8 cellular contexts compared by ENCODE assay signal in genomic region chr19:18294467-18294864, GRCh38. TPM values are rescaled to one million over a fixed set of nuclear protein-coding genes. Genes with fewer than 3 reads are reported as not detected.
A peak's percentile ranks its signal among the peaks of the same experiment; 100 is the strongest.
DNase-seq lines count a peak whose midpoint lies in the region; ATAC-seq and TF ChIP-seq lines count a peak whose summit lies in the region.

No MANE protein-coding gene starts in this region.

- no peaks in the 10 kb centered on the region for H3K27me3 Mint-ChIP-seq in T-helper 1 cell treated with Interleukin-12 subunit alpha and Interleukin-12 subunit beta and Interleukin-4 antibody, amounts not matched to agents 30 μg/mL and 1 μg/mL, for 36 hours (ENCODE audit: low read depth)
- H3K27me3 Mint-ChIP-seq in naive B cell: no peaks in the 10 kb centered on the region

- whole genome bisulfite sequencing in adrenal gland, 4 donors: 63 to 88% (median 68%) methylated on average over 3 to 9 of the region's 9 CpGs

- no peaks in the 10 kb centered on the region for H3K36me3 ChIP-seq in adrenal gland (replicated peaks in 1 of 2)

- H3K9me3 ChIP-seq in adrenal gland (replicated peaks in 1 of 3): no peaks in the 10 kb centered on the region

- TF ChIP-seq POLR2A in adrenal gland (IDR thresholded peaks at IDR 0.05): peak in 1 of 2 donors; percentile 5

- peaks cover 4% of the 10 kb centered on the region for H3K9me3 Mint-ChIP-seq in T-helper 1 cell treated with Interleukin-12 subunit alpha and Interleukin-12 subunit beta and Interleukin-4 antibody, amounts not matched to agents 30 μg/mL and 1 μg/mL, for 36 hours
- peaks cover 0 to 5% (median 0%) of the 10 kb centered on the region in 7 donors for H3K9me3 Mint-ChIP-seq in naive B cell

- intact Hi-C loops in adrenal gland (cut with DNase I): no loop called here
- intact Hi-C loops in sciatic nerve (cut with DNase I): no loop called here

- H3K27ac Mint-ChIP-seq in T-helper 1 cell treated with Interleukin-12 subunit alpha and Interleukin-12 subunit beta and Interleukin-4 antibody, amounts not matched to agents 30 μg/mL and 1 μg/mL, for 36 hours: peak overlapping the region; percentile 100
- peak overlapping the region; percentile 75 to 99 (median 98) for H3K27ac Mint-ChIP-seq in naive B cell

- TF ChIP-seq CTCF in adrenal gland (IDR thresholded peaks at IDR 0.05): no peak

- DNase-seq in DMS79 (lab: John Stamatoyannopoulos, UW): peak; percentile 24
- DNase-seq in adrenal gland: peak in 5 of 7 donors; percentile 53 to 92 (median 68)
- DNase-seq in naive B cell: peak; percentile 81
- DNase-seq in stimulated activated naive CD8-positive, alpha-beta T cell treated with anti-CD3 and anti-CD28 coated beads, Interleukin-15, Interleukin-2, amounts not matched to agents 100 U/mL and 50 U/mL, for 24 hours: peak; percentile 95
- no peak for DNase-seq in sciatic nerve (ENCODE audit: low spot score)

- H3K4me3 Mint-ChIP-seq in T-helper 1 cell treated with Interleukin-12 subunit alpha and Interleukin-12 subunit beta and Interleukin-4 antibody, amounts not matched to agents 30 μg/mL and 1 μg/mL, for 36 hours: peak overlapping the region; percentile 78
- H3K4me3 Mint-ChIP-seq in naive B cell: peak overlapping the region; percentile 40 to 97 (median 64)

- ATAC-seq in naive B cell (ENCODE audit: low read depth in 2 of 2) (peak; percentile 32 to 33), sciatic nerve (no peak), GM19351 (IDR thresholded peaks at IDR 0.05; ENCODE audit: unreplicated experiment) (no peak), GM21825 (IDR thresholded peaks at IDR 0.05; ENCODE audit: unreplicated experiment) (no peak)
- peak; percentile 22 for ATAC-seq in stimulated activated naive CD8-positive, alpha-beta T cell treated with anti-CD3 and anti-CD28 coated beads, Interleukin-15, Interleukin-2, amounts not matched to agents 100 U/mL and 50 U/mL, for 24 hours

- H3K4me1 Mint-ChIP-seq in T-helper 1 cell treated with Interleukin-12 subunit alpha and Interleukin-12 subunit beta and Interleukin-4 antibody, amounts not matched to agents 30 μg/mL and 1 μg/mL, for 36 hours (ENCODE audit: low read depth): peaks cover 49% of the 10 kb centered on the region
- peaks cover 43 to 53% (median 53%) of the 10 kb centered on the region in 3 donors for H3K4me1 Mint-ChIP-seq in naive B cell

- peaks cover 11% of the 10 kb centered on the region for H3K36me3 Mint-ChIP-seq in T-helper 1 cell treated with Interleukin-12 subunit alpha and Interleukin-12 subunit beta and Interleukin-4 antibody, amounts not matched to agents 30 μg/mL and 1 μg/mL, for 36 hours (ENCODE audit: low read depth)
- H3K36me3 Mint-ChIP-seq in naive B cell: no peaks in the 10 kb centered on the region

- no peak overlapping the region for H3K4me3 ChIP-seq in adrenal gland

- H3K4me1 ChIP-seq in adrenal gland (replicated peaks in 1 of 2): peaks cover 22 to 27% of the 10 kb centered on the region in 2 donors

- peak overlapping the region in 2 of 5 donors; percentile 98 to 100 for H3K27ac ChIP-seq in adrenal gland

- H3K27me3 ChIP-seq in adrenal gland: no peaks in the 10 kb centered on the region

RNA-seq across cellular contexts. Expression of gene JUND, which starts 13.0 kb away (rescaled TPM):
- total RNA-seq in adrenal gland: 100 to 1,000 TPM; 181 to 533 (median 361) TPM
- polyA plus RNA-seq in adrenal gland: 100 to 1,000 TPM in 2 of 3 donors, 10 to 100 TPM in 1; 35.9 to 226 (median 104) TPM
- polyA plus RNA-seq in naive B cell (ENCODE audit: low read depth in 6 of 6): 100 to 1,000 TPM in 4 of 6 donors, 10 to 100 TPM in 2; 46.5 to 325 (median 154) TPM
- total RNA-seq in sciatic nerve: 298 TPM

RNA-seq across cellular contexts. Expression of gene IQCN, which starts 20.2 kb away (rescaled TPM):
- total RNA-seq in adrenal gland: 1 to 10 TPM in 7 of 8 donors, under 1 TPM in 1; 0.30 to 5.4 (median 2.4) TPM
- 10 to 100 TPM in 1 of 3 donors, 1 to 10 TPM in 1, under 1 TPM in 1; 0.59 to 45.2 (median 6.0) TPM for polyA plus RNA-seq in adrenal gland
- 1 to 10 TPM in 3 of 6 donors, under 1 TPM in 2, not detected in 1; 0.69 to 1.9 (median 1.1) TPM for polyA plus RNA-seq in naive B cell (ENCODE audit: low read depth in 6 of 6)
- 12.7 TPM for total RNA-seq in sciatic nerve

RNA-seq across cellular contexts. Expression of gene LSM4, which starts 28.4 kb away (rescaled TPM):
- total RNA-seq in adrenal gland: 100 to 1,000 TPM; 107 to 290 (median 161) TPM
- polyA plus RNA-seq in adrenal gland: 100 to 1,000 TPM; 105 to 195 (median 120) TPM
- polyA plus RNA-seq in naive B cell (ENCODE audit: low read depth in 6 of 6): 100 to 1,000 TPM; 111 to 157 (median 123) TPM
- 45.7 TPM for total RNA-seq in sciatic nerve

RNA-seq across cellular contexts. Expression of gene PGPEP1, which starts 45.9 kb away (rescaled TPM):
- 10 to 100 TPM; 31.6 to 89.2 (median 58.6) TPM for total RNA-seq in adrenal gland
- polyA plus RNA-seq in adrenal gland: 10 to 100 TPM; 20.3 to 46.1 (median 21.1) TPM
- 10 to 100 TPM in 2 of 6 donors, 1 to 10 TPM in 4; 4.0 to 11.8 (median 8.0) TPM for polyA plus RNA-seq in naive B cell (ENCODE audit: low read depth in 6 of 6)
- total RNA-seq in sciatic nerve: 49.6 TPM

Comparison
In these comparisons a context has a peak if more than half of its experiments do, and no peak if none do; other contexts are left out.
1. ATAC-seq: peak in naive B cell (2 of 2) and stimulated activated naive CD8-positive, alpha-beta T cell treated with anti-CD3 and anti-CD28 coated beads, Interleukin-15, Interleukin-2, amounts not matched to agents 100 U/mL and 50 U/mL, for 24 hours (single experiment); none in sciatic nerve (single experiment), GM19351 (single experiment) and GM21825 (single experiment).